ENCODE assay signal across 15 cellular contexts in the genomic region with DNA sequence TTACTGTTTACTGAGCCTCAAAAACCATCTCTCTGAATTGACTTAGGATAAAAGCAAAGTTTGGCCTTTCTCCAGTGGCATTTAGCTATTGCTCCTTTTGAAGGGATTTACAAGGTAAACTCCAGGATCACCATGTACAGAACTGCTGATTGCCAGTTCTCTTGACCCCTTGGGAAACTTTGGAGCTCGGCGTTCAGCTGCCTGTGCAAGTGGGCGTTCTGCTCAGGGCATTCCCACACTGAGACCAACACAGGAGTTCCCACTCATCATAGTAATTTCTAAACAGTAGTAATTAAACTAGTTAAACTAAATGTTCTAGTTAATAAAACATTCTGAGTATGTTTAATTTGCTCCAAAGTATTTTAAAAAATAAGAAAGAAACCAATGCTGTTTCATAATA. TPM values are rescaled to one million over a fixed set of nuclear protein-coding genes. Genes with fewer than 3 reads are reported as not detected.
DNase-seq lines count a peak whose midpoint lies in the region; ATAC-seq lines count a peak whose summit lies in the region.
"Had no signal": no experiment of that assay in that cellular context is flagged by ENCODE, and none has a peak within 500 bp of the region (broad histone marks: within the 10 kb centered on the region; RNA-seq: fewer than 3 reads in every experiment).

No MANE protein-coding gene starts in this region.

- peaks cover 99% of the 10 kb centered on the region for H3K79me2 ChIP-seq in Karpas-422 (ENCODE audit: low read length)

- H4K20me1 ChIP-seq in Karpas-422 (ENCODE audit: insufficient read depth, low read depth, low read length): no peaks in the 10 kb centered on the region

- peak; percentile 10 for ATAC-seq in GM21528 (IDR thresholded peaks at IDR 0.05; ENCODE audit: low FRiP score, unreplicated experiment)
- peak; percentile 11 for ATAC-seq in HG02798 (IDR thresholded peaks at IDR 0.05; ENCODE audit: poor library complexity, unreplicated experiment)
- no peak for ATAC-seq in stimulated activated memory B cell treated with anti-CD40 and anti-IgM and Interleukin-4, amounts not matched to agents 10 μg/mL and 1 μg/mL and 100 μg/mL, for 72 hours
- no peak for ATAC-seq in natural killer cell treated with Interleukin-12 subunit alpha and Interleukin-12 subunit beta and Interleukin-15 and Interleukin-18, amount 100 ng/mL, for 72 hours
- no peak for ATAC-seq in T-cell (replicated peaks in 1 of 4)
- ATAC-seq: K562 had no signal

- no peaks in the 10 kb centered on the region for H3K27me3 Mint-ChIP-seq in stimulated activated memory B cell treated with anti-CD40 and anti-IgM and Interleukin-4, amounts not matched to agents 10 μg/mL and 1 μg/mL and 100 μg/mL, for 72 hours
- H3K27me3 Mint-ChIP-seq in natural killer cell treated with Interleukin-12 subunit alpha and Interleukin-12 subunit beta and Interleukin-15 and Interleukin-18, amount 100 ng/mL, for 72 hours: no peaks in the 10 kb centered on the region
- no peaks in the 10 kb centered on the region for H3K27me3 Mint-ChIP-seq in T-cell

- no peaks in the 10 kb centered on the region for H3K9me3 Mint-ChIP-seq in stimulated activated memory B cell treated with anti-CD40 and anti-IgM and Interleukin-4, amounts not matched to agents 10 μg/mL and 1 μg/mL and 100 μg/mL, for 72 hours
- no peaks in the 10 kb centered on the region for H3K9me3 Mint-ChIP-seq in natural killer cell treated with Interleukin-12 subunit alpha and Interleukin-12 subunit beta and Interleukin-15 and Interleukin-18, amount 100 ng/mL, for 72 hours
- H3K9me3 Mint-ChIP-seq in T-cell: no peaks in the 10 kb centered on the region

- peak overlapping the region; percentile 37 for H3K27ac Mint-ChIP-seq in stimulated activated memory B cell treated with anti-CD40 and anti-IgM and Interleukin-4, amounts not matched to agents 10 μg/mL and 1 μg/mL and 100 μg/mL, for 72 hours
- H3K27ac Mint-ChIP-seq in natural killer cell treated with Interleukin-12 subunit alpha and Interleukin-12 subunit beta and Interleukin-15 and Interleukin-18, amount 100 ng/mL, for 72 hours: no peak overlapping the region
- H3K27ac Mint-ChIP-seq in T-cell: no peak overlapping the region

- DNase-seq in Karpas-422: no peak
- no peak for DNase-seq in natural killer cell treated with Interleukin-12 subunit alpha and Interleukin-12 subunit beta and Interleukin-15 and Interleukin-18, amount 100 ng/mL, for 72 hours (ENCODE audit: low spot score)
- DNase-seq in NCI-H1436 (lab: John Stamatoyannopoulos, UW): no peak
- no peak for DNase-seq in T-cell
- DNase-seq: C1 segment of cervical spinal cord, DND-41, NCI-H1092, NCI-H1694, NCI-H510A treated with DMSO at 0.1 percent for 48 hours, Right ventricle myocardium superior had no signal

- CTCF ChIA-PET in T-cell (lab: Charles Lee): interaction anchor here in 1 of 2 donors (1.5 kb wide), 1 partner anchor 20 kb away, joined by 3 read pairs; no protein-coding TSS in a partner anchor

- H3K36me3 ChIP-seq in Karpas-422 (ENCODE audit: insufficient read depth, low read length): peaks cover 20% of the 10 kb centered on the region

- H2AFZ ChIP-seq in Karpas-422 (ENCODE audit: low read length): no peak overlapping the region

- no peak overlapping the region for H3K9ac ChIP-seq in Karpas-422 (ENCODE audit: low read length)

- H3K4me1 ChIP-seq in Karpas-422 (ENCODE audit: low read length): peaks cover 59% of the 10 kb centered on the region

- H3K27ac ChIP-seq in Karpas-422 (ENCODE audit: low read length): peak overlapping the region; percentile 46; the same call in 1 of the 2 replicates
- H3K27ac ChIP-seq: SK-N-MC had no signal

- H3K9me3 ChIP-seq in Karpas-422 (ENCODE audit: low read length): no peaks in the 10 kb centered on the region

- no peaks in the 10 kb centered on the region for H3K9me2 ChIP-seq in Karpas-422 (replicated peaks; ENCODE audit: insufficient read depth, low read length)

- H3K27me3 ChIP-seq in Karpas-422 (ENCODE audit: low read length): no peaks in the 10 kb centered on the region

- peaks cover 16% of the 10 kb centered on the region for H3K36me3 Mint-ChIP-seq in stimulated activated memory B cell treated with anti-CD40 and anti-IgM and Interleukin-4, amounts not matched to agents 10 μg/mL and 1 μg/mL and 100 μg/mL, for 72 hours
- H3K36me3 Mint-ChIP-seq in natural killer cell treated with Interleukin-12 subunit alpha and Interleukin-12 subunit beta and Interleukin-15 and Interleukin-18, amount 100 ng/mL, for 72 hours: no peaks in the 10 kb centered on the region
- peaks cover 7% of the 10 kb centered on the region for H3K36me3 Mint-ChIP-seq in T-cell

- H3K4me3 Mint-ChIP-seq in stimulated activated memory B cell treated with anti-CD40 and anti-IgM and Interleukin-4, amounts not matched to agents 10 μg/mL and 1 μg/mL and 100 μg/mL, for 72 hours: no peak overlapping the region
- no peak overlapping the region for H3K4me3 Mint-ChIP-seq in natural killer cell treated with Interleukin-12 subunit alpha and Interleukin-12 subunit beta and Interleukin-15 and Interleukin-18, amount 100 ng/mL, for 72 hours
- no peak overlapping the region for H3K4me3 Mint-ChIP-seq in T-cell

- H3K4me3 ChIP-seq in Karpas-422 (ENCODE audit: low read length): no peak overlapping the region
- H3K4me3 ChIP-seq: K562, SK-N-MC had no signal

- peaks cover 30% of the 10 kb centered on the region for H3K4me1 Mint-ChIP-seq in stimulated activated memory B cell treated with anti-CD40 and anti-IgM and Interleukin-4, amounts not matched to agents 10 μg/mL and 1 μg/mL and 100 μg/mL, for 72 hours
- H3K4me1 Mint-ChIP-seq in natural killer cell treated with Interleukin-12 subunit alpha and Interleukin-12 subunit beta and Interleukin-15 and Interleukin-18, amount 100 ng/mL, for 72 hours (ENCODE audit: low read depth in 2 of 2): peaks cover 3 to 11% of the 10 kb centered on the region in 2 donors
- peaks cover 0 to 4% (median 0%) of the 10 kb centered on the region in 3 donors for H3K4me1 Mint-ChIP-seq in T-cell

- POLR2A ChIA-PET in T-cell (lab: Charles Lee): no interaction called here

- no peak overlapping the region for H3K4me2 ChIP-seq in Karpas-422 (ENCODE audit: low read depth, low read length, poor library complexity, severe bottlenecking)

RNA-seq across cellular contexts. Expression of a gene that starts 14.9 kb away (rescaled TPM):
- 29.1 and 50.5 TPM in 2 replicates for total RNA-seq in Karpas-422 (2014; rRNA removed; shearing (Covaris generic); ENCODE audit: low replicate concordance)
- 10 to 100 TPM in 1 of 2 donors, 1 to 10 TPM in 1; 3.8 to 13.3 TPM for total RNA-seq in natural killer cell treated with Interleukin-12 subunit alpha and Interleukin-12 subunit beta and Interleukin-15 and Interleukin-18, amount 100 ng/mL, for 72 hours
- 1 to 10 TPM; 3.5 to 5.3 (median 4.3) TPM for total RNA-seq in T-cell
- total RNA-seq: Right ventricle myocardium superior had no signal

Comparison
In these comparisons a context has a peak if more than half of its experiments do, and no peak if none do; other contexts are left out.
1. ATAC-seq: peak in GM21528 (single experiment) and HG02798 (single experiment); none in stimulated activated memory B cell treated with anti-CD40 and anti-IgM and Interleukin-4, amounts not matched to agents 10 μg/mL and 1 μg/mL and 100 μg/mL, for 72 hours (single experiment), natural killer cell treated with Interleukin-12 subunit alpha and Interleukin-12 subunit beta and Interleukin-15 and Interleukin-18, amount 100 ng/mL, for 72 hours (0 of 2) and T-cell (0 of 4).